ENCODE assay signal across 9 cellular contexts in genomic region chr17:39002991-39003715, GRCh38. TPM values are rescaled to one million over a fixed set of nuclear protein-coding genes. Genes with fewer than 3 reads are reported as not detected.
DNase-seq lines count a peak whose midpoint lies in the region; ATAC-seq and TF ChIP-seq lines count a peak whose summit lies in the region.
"Had no signal": no experiment of that assay in that cellular context is flagged by ENCODE, and none has a peak within 500 bp of the region (broad histone marks: within the 10 kb centered on the region; RNA-seq: fewer than 3 reads in every experiment).

No MANE protein-coding gene starts in this region.

- no peak for ATAC-seq in GM23338
- ATAC-seq in activated T-cell treated with anti-CD3 and anti-CD28 coated beads, Interleukin-2, amount 50 U/mL, for 72 hours (replicated peaks in 1 of 2): peak; percentile 48 to 58
- no peak for ATAC-seq in HG03280 (IDR thresholded peaks at IDR 0.05; ENCODE audit: unreplicated experiment)
- no peak for ATAC-seq in HG02763 (IDR thresholded peaks at IDR 0.05; ENCODE audit: unreplicated experiment)

- H3K27ac ChIP-seq in GM23338 (ENCODE audit: low read depth): no peak overlapping the region
- peak overlapping the region; percentile 88 for H3K27ac ChIP-seq in skeletal muscle tissue (ENCODE audit: low read depth, low read length)

- H3K9ac ChIP-seq in skeletal muscle tissue (ENCODE audit: low read depth in 1 of 3, low read length in 3 of 3): peak overlapping the region in 2 of 3 donors; percentile 51 to 62

- no peak for TF ChIP-seq CTCF in GM23338 (conservative IDR thresholded peaks at IDR 0.05; ENCODE audit: low read depth in 2 of 2)

- no peak overlapping the region for H3K27ac Mint-ChIP-seq in GM23338
- H3K27ac Mint-ChIP-seq in activated T-cell treated with anti-CD3 and anti-CD28 coated beads, Interleukin-2, amount 50 U/mL, for 72 hours: peak overlapping the region; percentile 18

- H3K27me3 ChIP-seq in GM23338 (ENCODE audit: insufficient read depth): no peaks in the 10 kb centered on the region
- peaks cover 0 to 3% (median 2%) of the 10 kb centered on the region in 3 donors for H3K27me3 ChIP-seq in skeletal muscle tissue (ENCODE audit: control insufficient read depth in 3 of 3, insufficient read depth in 3 of 3, low read length in 3 of 3)

- peaks cover 6% of the 10 kb centered on the region for H3K27me3 Mint-ChIP-seq in GM23338 (ENCODE audit: insufficient read depth, low read depth, poor library complexity)
- no peaks in the 10 kb centered on the region for H3K27me3 Mint-ChIP-seq in activated T-cell treated with anti-CD3 and anti-CD28 coated beads, Interleukin-2, amount 50 U/mL, for 72 hours (ENCODE audit: low read depth)

- no peaks in the 10 kb centered on the region for H3F3A ChIP-seq in GM23338 (replicated peaks; ENCODE audit: low read depth)

- H3K36me3 ChIP-seq in GM23338 (ENCODE audit: insufficient read depth): no peaks in the 10 kb centered on the region
- H3K36me3 ChIP-seq in skeletal muscle tissue (ENCODE audit: control insufficient read depth in 3 of 3, insufficient read depth in 3 of 3, low read length in 3 of 3): no peaks in the 10 kb centered on the region

- peak overlapping the region; percentile 84; the same call in 1 of the 2 replicates for H2AFZ ChIP-seq in GM23338

- H3K9me3 ChIP-seq in skeletal muscle tissue (ENCODE audit: control insufficient read depth in 3 of 3, low read length in 3 of 3): no peaks in the 10 kb centered on the region

- H3K36me3 Mint-ChIP-seq in GM23338 (ENCODE audit: low read depth): peaks cover 3% of the 10 kb centered on the region
- peaks cover 1 to 3% of the 10 kb centered on the region in 2 donors for H3K36me3 Mint-ChIP-seq in activated T-cell treated with anti-CD3 and anti-CD28 coated beads, Interleukin-2, amount 50 U/mL, for 72 hours (ENCODE audit: insufficient read depth in 2 of 2)

- peaks cover 5% of the 10 kb centered on the region for H3K9me3 Mint-ChIP-seq in GM23338
- H3K9me3 Mint-ChIP-seq in activated T-cell treated with anti-CD3 and anti-CD28 coated beads, Interleukin-2, amount 50 U/mL, for 72 hours: peaks cover 0 to 2% of the 10 kb centered on the region in 2 donors

- H3K4me3 ChIP-seq in GM23338 (no peak overlapping the region), skeletal muscle tissue (ENCODE audit: low read length in 3 of 3) (peak overlapping the region in 2 of 3 donors; percentile 27 to 35)

- H4K20me1 ChIP-seq in GM23338 (replicated peaks; ENCODE audit: insufficient read depth): no peaks in the 10 kb centered on the region

- DNase-seq in GM23338 (ENCODE audit: low spot score) (no peak), foreskin melanocyte (peak; percentile 53), A172 (ENCODE audit: low spot score) (no peak), NCI-H1417 (lab: John Stamatoyannopoulos, UW) (no peak)
- peak; percentile 33 to 36 for DNase-seq in activated T-cell treated with anti-CD3 and anti-CD28 coated beads, Interleukin-2, amount 50 U/mL, for 72 hours

- H3K4me2 ChIP-seq in GM23338: no peak overlapping the region

- H3K9me2 ChIP-seq in GM23338 (ENCODE audit: insufficient read depth): no peaks in the 10 kb centered on the region

- no peaks in the 10 kb centered on the region for H3K79me2 ChIP-seq in GM23338 (replicated peaks; ENCODE audit: insufficient read depth)

- H3K4me1 Mint-ChIP-seq in GM23338: peaks cover 8% of the 10 kb centered on the region; the same call in 2 of the 3 replicates
- peaks cover 30% of the 10 kb centered on the region for H3K4me1 Mint-ChIP-seq in activated T-cell treated with anti-CD3 and anti-CD28 coated beads, Interleukin-2, amount 50 U/mL, for 72 hours (ENCODE audit: low read depth)

- no peak overlapping the region for H3K4me3 Mint-ChIP-seq in GM23338
- peak overlapping the region; percentile 39 to 67 for H3K4me3 Mint-ChIP-seq in activated T-cell treated with anti-CD3 and anti-CD28 coated beads, Interleukin-2, amount 50 U/mL, for 72 hours

- H3K4me1 ChIP-seq in GM23338 (ENCODE audit: insufficient read depth) (no peaks in the 10 kb centered on the region), skeletal muscle tissue (ENCODE audit: control insufficient read depth in 3 of 3, insufficient read depth in 3 of 3, low read length in 3 of 3) (peaks cover 11 to 17% (median 13%) of the 10 kb centered on the region in 3 donors)

TF ChIP-seq in GM23338, 12 proteins besides CTCF, POLR2A, EP300 and RAD21 (continues in another document):
- TF ChIP-seq CREB1 (CRISPR knock-in tag; IDR thresholded peaks at IDR 0.05; ENCODE audit: low read depth): no peak
- TF ChIP-seq REST (IDR thresholded peaks at IDR 0.05; ENCODE audit: unreplicated experiment): no peak

RNA-seq across cellular contexts. Expression of gene FBXO47, which starts 36.0 kb away (rescaled TPM):
- not detected in 2 replicates for total RNA-seq in GM23338 (2014; rRNA removed; shearing (Covaris generic))
- polyA plus RNA-seq in GM23338 (2016; fragmentation: Nextera tagmentation; extraction: Ambion mirVana): not detected in 2 replicates
- under 1 TPM in 1 of 2 donors, not detected in 1; 0.16 TPM for total RNA-seq in activated T-cell treated with anti-CD3 and anti-CD28 coated beads, Interleukin-2, amount 50 U/mL, for 72 hours
- not detected for total RNA-seq in skeletal muscle tissue
- not detected in 2 replicates for total RNA-seq in A172 (2014; rRNA removed; shearing (Covaris generic))
- total RNA-seq: urinary bladder had no signal
- polyA plus RNA-seq: urinary bladder had no signal

Comparison
In these comparisons a context has a peak if more than half of its experiments do, and no peak if none do; other contexts are left out.
1. ATAC-seq: peak in activated T-cell treated with anti-CD3 and anti-CD28 coated beads, Interleukin-2, amount 50 U/mL, for 72 hours (2 of 2); none in GM23338 (single experiment), HG03280 (single experiment) and HG02763 (single experiment).
2. DNase-seq: peak in activated T-cell treated with anti-CD3 and anti-CD28 coated beads, Interleukin-2, amount 50 U/mL, for 72 hours (2 of 2) and foreskin melanocyte (single experiment); none in GM23338 (single experiment), A172 (single experiment) and NCI-H1417 (0 of 3).